Comparison of ENCODE assay signal across 20 cellular contexts in genomic region chr12:130177615-130178014, GRCh38. TPM values are rescaled to one million over a fixed set of nuclear protein-coding genes. Genes with fewer than 3 reads are reported as not detected.
DNase-seq lines count a peak whose midpoint lies in the region; ATAC-seq and TF ChIP-seq lines count a peak whose summit lies in the region.
"Had no signal": no experiment of that assay in that cellular context is flagged by ENCODE, and none has a peak within 500 bp of the region (broad histone marks: within the 10 kb centered on the region; RNA-seq: fewer than 3 reads in every experiment).

No MANE protein-coding gene starts in this region.

- no peak overlapping the region for H2BK12ac ChIP-seq in neuronal stem cell (ENCODE audit: low read length)

- H3K27me3 Mint-ChIP-seq in nephron (ENCODE audit: low read depth): peaks cover 42% of the 10 kb centered on the region
- H3K27me3 Mint-ChIP-seq: CD4-positive, alpha-beta memory T cell; IgD-negative memory B cell had no signal

- no peak overlapping the region for H3K27ac ChIP-seq in neuronal stem cell (replicated peaks; ENCODE audit: low read length)
- H3K27ac ChIP-seq: 22Rv1, A549, BLaER1 had no signal

- no peak overlapping the region for H3K18ac ChIP-seq in neuronal stem cell (ENCODE audit: low read length)

- no peaks in the 10 kb centered on the region for H3K79me1 ChIP-seq in neuronal stem cell (ENCODE audit: low read depth, low read length)

- TF ChIP-seq CTCF in nephron (IDR thresholded peaks at IDR 0.05; ENCODE audit: unreplicated experiment in 3 of 3): no peak

- H4K8ac ChIP-seq in neuronal stem cell (ENCODE audit: low read depth, low read length): no peak overlapping the region

- H2BK120ac ChIP-seq in neuronal stem cell (ENCODE audit: low read depth, low read length): no peak overlapping the region

- no peak overlapping the region for H3K4ac ChIP-seq in neuronal stem cell (ENCODE audit: low read length)

- no peak overlapping the region for H4K91ac ChIP-seq in neuronal stem cell (ENCODE audit: low read depth, low read length, poor library complexity)

- H3K27me3 ChIP-seq in neuronal stem cell (ENCODE audit: control insufficient read depth in 3 of 3, insufficient read depth in 3 of 3, low read depth in 1 of 3, low read length in 3 of 3): no peaks in the 10 kb centered on the region

- intact Hi-C loops in cardiac septum (cut with DNase I): no loop called here
- intact Hi-C loops in Right ventricle myocardium superior (cut with DNase I): no loop called here

- no peak overlapping the region for H3K23ac ChIP-seq in neuronal stem cell (ENCODE audit: low read depth, low read length, poor library complexity)

- ATAC-seq in Right ventricle myocardium superior (ENCODE audit: poor library complexity) (no peak), HG03135 (IDR thresholded peaks at IDR 0.05; ENCODE audit: unreplicated experiment) (no peak), HG02973 (IDR thresholded peaks at IDR 0.05; ENCODE audit: unreplicated experiment) (no peak)
- ATAC-seq: A549, GM23338, HepG2 had no signal

- H3K9me3 Mint-ChIP-seq in nephron: peaks cover 6% of the 10 kb centered on the region

- H3K4me1 Mint-ChIP-seq in nephron: peaks cover 13% of the 10 kb centered on the region
- H3K4me1 Mint-ChIP-seq: CD14-positive monocyte; CD4-positive, alpha-beta memory T cell; GM23338; IgD-negative memory B cell had no signal

- H3K36me3 ChIP-seq in neuronal stem cell (replicated peaks in 1 of 2; ENCODE audit: control insufficient read depth in 2 of 2, insufficient read depth in 2 of 2, low read length in 2 of 2): no peaks in the 10 kb centered on the region
- H3K36me3 ChIP-seq: BLaER1 had no signal

- DNase-seq in cardiac septum (ENCODE audit: low spot score): peak; percentile 22
- no peak for DNase-seq in Right ventricle myocardium superior
- DNase-seq in neuronal stem cell (ENCODE audit: low spot score): no peak
- no peak for DNase-seq in pons (ENCODE audit: low spot score)
- DNase-seq: AML-193; CD4-positive, alpha-beta memory T cell; DMS153; DMS79; GDM1; H7 had no signal

- H3K4me1 ChIP-seq in neuronal stem cell (ENCODE audit: control insufficient read depth in 2 of 2, insufficient read depth in 1 of 2, low read depth in 1 of 2, low read length in 2 of 2): no peaks in the 10 kb centered on the region
- H3K4me1 ChIP-seq: A549, BLaER1 had no signal

- H2BK15ac ChIP-seq in neuronal stem cell (ENCODE audit: low read length): no peak overlapping the region

- WGBS in neuronal stem cell (ENCODE audit: extremely low coverage in 2 of 2, insufficient read length in 2 of 2, insufficient replicate concordance in 1 of 2), 2 donors: no CpG with 5 or more reads among the region's 11 CpGs

- no peak overlapping the region for H3K14ac ChIP-seq in neuronal stem cell (ENCODE audit: low read length)

- no peaks in the 10 kb centered on the region for H3K9me3 ChIP-seq in neuronal stem cell (replicated peaks in 1 of 2; ENCODE audit: control insufficient read depth in 2 of 2, insufficient read depth in 1 of 2, low read depth in 1 of 2, low read length in 2 of 2)

- H3K4me3 ChIP-seq in neuronal stem cell (ENCODE audit: low read length in 2 of 2): no peak overlapping the region
- H3K4me3 ChIP-seq: A549, BLaER1, GM23338 had no signal

- peak overlapping the region; percentile 3 to 88 (median 40) for H3K27ac Mint-ChIP-seq in nephron
- H3K27ac Mint-ChIP-seq: CD14-positive monocyte; CD4-positive, alpha-beta memory T cell; GM23338; IgD-negative memory B cell had no signal

- H2BK5ac ChIP-seq in neuronal stem cell (ENCODE audit: low read length): no peak overlapping the region

- no peaks in the 10 kb centered on the region for H3K36me3 Mint-ChIP-seq in nephron (ENCODE audit: low read depth)
- H3K36me3 Mint-ChIP-seq: CD14-positive monocyte; CD4-positive, alpha-beta memory T cell; IgD-negative memory B cell had no signal

- no peak overlapping the region for H2AK5ac ChIP-seq in neuronal stem cell (ENCODE audit: low read depth, low read length)

- H3K4me3 Mint-ChIP-seq in nephron: peak overlapping the region in 1 of 3 experiments; percentile 16
- H3K4me3 Mint-ChIP-seq: CD14-positive monocyte; CD4-positive, alpha-beta memory T cell; GM23338; IgD-negative memory B cell had no signal

- peak overlapping the region; percentile 50 for H2AFZ ChIP-seq in neuronal stem cell (ENCODE audit: low read length)
- H2AFZ ChIP-seq: GM23338 had no signal

- no peak overlapping the region for H3K9ac ChIP-seq in neuronal stem cell (ENCODE audit: low read depth, low read length, poor library complexity)
- H3K9ac ChIP-seq: BLaER1 had no signal

- H3K4me2 ChIP-seq in neuronal stem cell (ENCODE audit: insufficient read depth, low read length, poor library complexity, severe bottlenecking): no peak overlapping the region
- H3K4me2 ChIP-seq: A549, BLaER1, GM23338 had no signal

RNA-seq across cellular contexts. Expression of gene FZD10, which starts 15.4 kb away (rescaled TPM):
- total RNA-seq in cardiac septum (not detected), Right ventricle myocardium superior (not detected)
- polyA plus RNA-seq in neuronal stem cell (2013, experiment 1 of 2): 0.38 TPM
- 0.36 TPM for polyA plus RNA-seq in neuronal stem cell (2013, experiment 2 of 2)
- total RNA-seq: CD4-positive, alpha-beta memory T cell; HepG2 had no signal
- polyA plus RNA-seq: A549; CD14-positive monocyte; CD4-positive, alpha-beta memory T cell; HepG2; IgD-negative memory B cell had no signal
